27 cellular contexts compared by ENCODE assay signal in the genomic region with DNA sequence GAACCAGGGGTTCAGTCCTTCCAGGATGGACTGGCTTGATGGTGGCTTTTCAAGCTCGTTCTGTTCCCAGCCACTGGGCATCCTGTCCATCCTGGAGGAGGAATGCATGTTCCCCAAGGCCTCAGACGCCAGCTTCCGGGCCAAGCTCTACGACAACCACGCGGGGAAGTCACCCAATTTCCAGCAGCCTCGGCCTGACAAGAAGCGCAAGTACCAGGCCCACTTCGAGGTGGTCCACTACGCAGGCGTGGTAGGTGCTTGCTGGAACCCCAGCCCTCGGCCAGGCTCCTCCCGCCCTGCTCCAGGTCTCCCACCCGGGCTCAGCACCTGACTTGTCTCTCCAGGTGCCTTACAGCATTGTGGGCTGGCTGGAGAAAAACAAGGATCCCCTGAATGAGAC. TPM values are rescaled to one million over a fixed set of nuclear protein-coding genes. Genes with fewer than 3 reads are reported as not detected.
DNase-seq lines count a peak whose midpoint lies in the region; FAIRE-seq and TF ChIP-seq lines count a peak whose summit lies in the region.
"Had no signal": no experiment of that assay in that cellular context is flagged by ENCODE, and none has a peak within 500 bp of the region (broad histone marks: within the 10 kb centered on the region; RNA-seq: fewer than 3 reads in every experiment).

No MANE protein-coding gene starts in this region.

- H3K27ac ChIP-seq in left ventricle myocardium inferior (replicated peaks) (peak overlapping the region; percentile 93), RWPE1 (0 out of 2 replicates have a peak overlapping the region, but pooled peaks have one; percentile 2), kidney (ENCODE audit: low read depth in 2 of 2, low read length in 2 of 2) (no peak overlapping the region), neuronal stem cell (replicated peaks; ENCODE audit: low read length) (no peak overlapping the region)
- H3K27ac ChIP-seq: A549; BLaER1 treated with 17β-estradiol and CSF1 and Interleukin-3, amounts not matched to agents 10 nM and 100 nM; GM23248 had no signal

- intact Hi-C loops in left ventricle myocardium inferior (cut with micrococcal nuclease) (no loop called here), cardiac septum (cut with DNase I) (no loop called here), kidney (cut with DNase I) (no loop called here), posterior cingulate gyrus (cut with DNase I) (no loop called here)

- no peak overlapping the region for H2BK12ac ChIP-seq in neuronal stem cell (ENCODE audit: low read length)

- H2BK15ac ChIP-seq in neuronal stem cell (ENCODE audit: low read length), result no peak overlapping the region

- POLR2A ChIA-PET in RWPE1 (lab: Yijun Ruan, JAX; ENCODE audit: low non-redundant PET), result no interaction called here

- H3K9me3 ChIP-seq in left ventricle myocardium inferior (replicated peaks) (no peaks in the 10 kb centered on the region), kidney (ENCODE audit: control insufficient read depth in 1 of 2, low read length in 2 of 2) (no peaks in the 10 kb centered on the region), neuronal stem cell (replicated peaks in 1 of 2; ENCODE audit: control insufficient read depth in 2 of 2, insufficient read depth in 1 of 2, low read depth in 1 of 2, low read length in 2 of 2) (peaks cover 0 to 5% of the 10 kb centered on the region in 2 donors)
- H3K9me3 ChIP-seq: A549; BE2C; BLaER1 treated with 17β-estradiol and CSF1 and Interleukin-3, amounts not matched to agents 10 nM and 100 nM had no signal

- no peak overlapping the region for H3K4ac ChIP-seq in neuronal stem cell (ENCODE audit: low read length)

- H3K79me1 ChIP-seq in neuronal stem cell (ENCODE audit: low read depth, low read length), result peaks cover 2% of the 10 kb centered on the region

- peak overlapping the region; percentile 67 for H3K23ac ChIP-seq in neuronal stem cell (ENCODE audit: low read depth, low read length, poor library complexity)

- H2AK5ac ChIP-seq in neuronal stem cell (ENCODE audit: low read depth, low read length), result no peak overlapping the region

- peaks cover 94% of the 10 kb centered on the region for H3K4me1 ChIP-seq in left ventricle myocardium inferior
- H3K4me1 ChIP-seq in kidney (ENCODE audit: control insufficient read depth in 1 of 2, insufficient read depth in 1 of 2, low read depth in 1 of 2, low read length in 2 of 2), result peaks cover 0 to 7% of the 10 kb centered on the region in 2 donors
- H3K4me1 ChIP-seq in neuronal stem cell (ENCODE audit: control insufficient read depth in 2 of 2, insufficient read depth in 1 of 2, low read depth in 1 of 2, low read length in 2 of 2), result peaks cover 0 to 5% of the 10 kb centered on the region in 2 donors
- H3K4me1 ChIP-seq: A549; BE2C; BLaER1 treated with 17β-estradiol and CSF1 and Interleukin-3, amounts not matched to agents 10 nM and 100 nM had no signal

- DNase-seq in left ventricle myocardium inferior, result no peak
- no peak for DNase-seq in cardiac septum (ENCODE audit: low spot score)
- no peak for DNase-seq in RWPE1 (ENCODE audit: low spot score)
- peak; percentile 63 for DNase-seq in kidney
- no peak for DNase-seq in neuronal stem cell (ENCODE audit: low spot score)
- DNase-seq in cortex of kidney (lab: John Stamatoyannopoulos, UW), result no peak
- DNase-seq in posterior cingulate gyrus, result no peak
- no peak for DNase-seq in glomerular visceral epithelial cell (ENCODE audit: extremely low spot score)
- DNase-seq: 8988T; ACHN; AML-193; BE2C; CD4-positive, alpha-beta T cell; CD8-positive, alpha-beta memory T cell; DMS 273 treated with DMSO at 0.1 percent for 48 hours; DMS79; EL; GDM1; GM23248; HCEC 1CT had no signal

- H4K91ac ChIP-seq in neuronal stem cell (ENCODE audit: low read depth, low read length, poor library complexity), result peak overlapping the region; percentile 94

- H3K27me3 ChIP-seq in left ventricle myocardium inferior (ENCODE audit: low read depth) (no peaks in the 10 kb centered on the region), neuronal stem cell (ENCODE audit: control insufficient read depth in 3 of 3, insufficient read depth in 3 of 3, low read depth in 1 of 3, low read length in 3 of 3) (no peaks in the 10 kb centered on the region)
- H3K27me3 ChIP-seq: BE2C; BLaER1 treated with 17β-estradiol and CSF1 and Interleukin-3, amounts not matched to agents 10 nM and 100 nM had no signal

- no peak overlapping the region for H3K4me2 ChIP-seq in neuronal stem cell (ENCODE audit: insufficient read depth, low read length, poor library complexity, severe bottlenecking)
- H3K4me2 ChIP-seq: A549; BLaER1 treated with 17β-estradiol and CSF1 and Interleukin-3, amounts not matched to agents 10 nM and 100 nM had no signal

- H3K36me3 ChIP-seq in left ventricle myocardium inferior, result peaks cover 68% of the 10 kb centered on the region
- peaks cover 4 to 6% of the 10 kb centered on the region in 2 donors for H3K36me3 ChIP-seq in kidney (ENCODE audit: control insufficient read depth in 1 of 2, insufficient read depth in 2 of 2, low read length in 2 of 2)
- peaks cover 14 to 18% of the 10 kb centered on the region in 2 donors for H3K36me3 ChIP-seq in neuronal stem cell (replicated peaks in 1 of 2; ENCODE audit: control insufficient read depth in 2 of 2, insufficient read depth in 2 of 2, low read length in 2 of 2)
- H3K36me3 ChIP-seq: BE2C had no signal

- H3K18ac ChIP-seq in neuronal stem cell (ENCODE audit: low read length), result peak overlapping the region; percentile 13

- no CpG with 5 or more reads among the region's 14 CpGs for WGBS in neuronal stem cell (ENCODE audit: extremely low coverage in 2 of 2, insufficient read length in 2 of 2, insufficient replicate concordance in 1 of 2), 2 donors

- TF ChIP-seq CTCF in left ventricle myocardium inferior (IDR thresholded peaks at IDR 0.05; ENCODE audit: borderline replicate concordance), result no peak
- TF ChIP-seq CTCF in RWPE1 (conservative IDR thresholded peaks at IDR 0.05; ENCODE audit: low read depth), result no peak
- TF ChIP-seq CTCF in kidney (IDR thresholded peaks at IDR 0.05; ENCODE audit: borderline replicate concordance, extremely low read depth, insufficient read depth), result no peak

- H2BK120ac ChIP-seq in neuronal stem cell (ENCODE audit: low read depth, low read length), result no peak overlapping the region

- no peak overlapping the region for H4K8ac ChIP-seq in neuronal stem cell (ENCODE audit: low read depth, low read length)

- no peak overlapping the region for H2BK5ac ChIP-seq in neuronal stem cell (ENCODE audit: low read length)

- no peak overlapping the region for H3K9ac ChIP-seq in kidney (ENCODE audit: low read length in 2 of 2)
- H3K9ac ChIP-seq in neuronal stem cell (ENCODE audit: low read depth, low read length, poor library complexity), result no peak overlapping the region
- H3K9ac ChIP-seq: BLaER1 treated with 17β-estradiol and CSF1 and Interleukin-3, amounts not matched to agents 10 nM and 100 nM; GM23248 had no signal

- no peak overlapping the region for H2AFZ ChIP-seq in neuronal stem cell (ENCODE audit: low read length)
- H2AFZ ChIP-seq: GM23248 had no signal

- H3K4me3 ChIP-seq in left ventricle myocardium inferior (no peak overlapping the region), kidney (ENCODE audit: low read length in 2 of 2) (no peak overlapping the region), neuronal stem cell (ENCODE audit: low read length in 2 of 2) (no peak overlapping the region)
- H3K4me3 ChIP-seq: A549; BLaER1 treated with 17β-estradiol and CSF1 and Interleukin-3, amounts not matched to agents 10 nM and 100 nM; GM12878; GM23248 had no signal

- no peak for FAIRE-seq in kidney (lab: Jason Lieb, UNC)
- FAIRE-seq: A549, D721Med, GM12878, GM19239, H1 had no signal

- no peak overlapping the region for H3K14ac ChIP-seq in neuronal stem cell (ENCODE audit: low read length)

- CTCF ChIA-PET in RWPE1 (lab: Yijun Ruan, JAX), result interaction anchor here (0.6 to 1.2 kb wide), 4 partner anchors 9 to 1446 kb away, joined by 3 to 4 read pairs (median 3); no protein-coding TSS in a partner anchor

RNA-seq across cellular contexts. Expression of a gene that starts 34.0 kb away (rescaled TPM):
- 253 TPM for total RNA-seq in left ventricle myocardium inferior
- 238 TPM for total RNA-seq in cardiac septum
- total RNA-seq in kidney, result 0.76 TPM
- 3.7 TPM for polyA plus RNA-seq in kidney (ENCODE audit: insufficient read depth, low read depth, low replicate concordance)
- polyA plus RNA-seq in neuronal stem cell (2013, experiment 1 of 2), result 0.35 TPM
- 0.42 TPM for polyA plus RNA-seq in neuronal stem cell (2013, experiment 2 of 2)
- polyA plus RNA-seq: CD14-positive monocyte had no signal

RNA-seq across cellular contexts. Expression of a gene that starts 34.1 kb away (rescaled TPM):
- 17.2 TPM for total RNA-seq in left ventricle myocardium inferior
- total RNA-seq in cardiac septum, result 27.5 TPM
- 54.9 TPM for total RNA-seq in kidney
- 71.5 TPM for polyA plus RNA-seq in kidney (ENCODE audit: insufficient read depth, low read depth, low replicate concordance)
- 37.0 TPM for polyA plus RNA-seq in neuronal stem cell (2013, experiment 1 of 2)
- polyA plus RNA-seq in neuronal stem cell (2013, experiment 2 of 2), result 37.4 TPM

Comparison
In these comparisons a context has a peak if more than half of its experiments do, and no peak if none do; other contexts are left out.
1. H3K27ac ChIP-seq: peak in left ventricle myocardium inferior (single experiment) and RWPE1 (single experiment); none in kidney (0 of 2) and neuronal stem cell (single experiment).
2. RNA of a gene that starts 34.0 kb away (total RNA-seq): 253 TPM in left ventricle myocardium inferior (single experiment) and 238 TPM in cardiac septum (single experiment); 0.76 TPM in kidney (single experiment); every median in the first group is over 100 times any median in the second.